1 cellular context compared by ENCODE assay signal in the genomic region with DNA sequence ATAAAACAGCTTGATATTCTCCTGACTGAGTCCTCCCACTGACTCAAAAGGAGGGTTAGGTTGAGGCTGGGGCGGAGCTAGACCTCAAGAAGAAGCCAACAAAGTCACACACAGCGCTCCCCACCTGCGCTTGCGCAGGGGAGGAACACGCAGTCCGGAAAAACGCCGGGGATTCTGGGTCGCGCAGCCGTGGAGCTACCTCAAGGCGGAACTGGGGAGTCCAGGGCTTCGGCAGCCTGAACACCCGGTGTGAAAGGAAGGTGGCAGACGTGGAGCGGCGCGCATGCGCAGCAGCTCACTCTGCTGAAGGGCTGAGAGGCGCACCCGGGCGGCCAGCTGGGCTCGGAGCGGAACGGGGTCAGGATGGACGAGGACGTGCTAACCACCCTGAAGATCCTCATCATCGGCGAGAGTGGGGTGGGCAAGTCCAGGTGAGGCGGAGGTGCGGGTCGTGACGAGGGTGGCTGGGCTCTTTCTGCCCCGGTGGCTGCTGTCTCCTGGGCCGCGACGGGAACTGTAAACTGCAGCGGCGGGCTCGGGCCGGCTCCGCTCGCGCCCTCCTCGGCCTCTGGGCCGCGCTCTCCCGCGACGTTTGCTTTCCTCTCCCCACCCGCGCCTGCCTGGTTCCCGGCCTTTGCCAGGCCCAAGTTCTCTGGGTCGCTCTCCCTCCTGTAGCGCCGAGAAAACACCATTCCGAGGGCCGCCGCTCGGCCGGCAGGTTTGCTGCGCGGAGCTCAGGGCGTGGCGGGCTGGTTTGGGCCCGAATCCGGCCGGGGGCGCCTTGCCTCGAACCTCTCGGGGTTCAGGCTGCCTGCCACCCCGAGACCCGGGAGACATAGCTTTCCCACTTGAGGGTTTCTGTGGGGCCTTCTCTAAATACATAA.
TF ChIP-seq lines count a peak whose summit lies in the region.

A gene (plus strand): TSS at position 298 of the 884 bp plus-strand sequence. CDS start 66 bp downstream, at position 364.

TF ChIP-seq in K562, 482 proteins besides CTCF, POLR2A, EP300 and RAD21 (continued from another document and continues in another):
- TF ChIP-seq, protein P1, sequence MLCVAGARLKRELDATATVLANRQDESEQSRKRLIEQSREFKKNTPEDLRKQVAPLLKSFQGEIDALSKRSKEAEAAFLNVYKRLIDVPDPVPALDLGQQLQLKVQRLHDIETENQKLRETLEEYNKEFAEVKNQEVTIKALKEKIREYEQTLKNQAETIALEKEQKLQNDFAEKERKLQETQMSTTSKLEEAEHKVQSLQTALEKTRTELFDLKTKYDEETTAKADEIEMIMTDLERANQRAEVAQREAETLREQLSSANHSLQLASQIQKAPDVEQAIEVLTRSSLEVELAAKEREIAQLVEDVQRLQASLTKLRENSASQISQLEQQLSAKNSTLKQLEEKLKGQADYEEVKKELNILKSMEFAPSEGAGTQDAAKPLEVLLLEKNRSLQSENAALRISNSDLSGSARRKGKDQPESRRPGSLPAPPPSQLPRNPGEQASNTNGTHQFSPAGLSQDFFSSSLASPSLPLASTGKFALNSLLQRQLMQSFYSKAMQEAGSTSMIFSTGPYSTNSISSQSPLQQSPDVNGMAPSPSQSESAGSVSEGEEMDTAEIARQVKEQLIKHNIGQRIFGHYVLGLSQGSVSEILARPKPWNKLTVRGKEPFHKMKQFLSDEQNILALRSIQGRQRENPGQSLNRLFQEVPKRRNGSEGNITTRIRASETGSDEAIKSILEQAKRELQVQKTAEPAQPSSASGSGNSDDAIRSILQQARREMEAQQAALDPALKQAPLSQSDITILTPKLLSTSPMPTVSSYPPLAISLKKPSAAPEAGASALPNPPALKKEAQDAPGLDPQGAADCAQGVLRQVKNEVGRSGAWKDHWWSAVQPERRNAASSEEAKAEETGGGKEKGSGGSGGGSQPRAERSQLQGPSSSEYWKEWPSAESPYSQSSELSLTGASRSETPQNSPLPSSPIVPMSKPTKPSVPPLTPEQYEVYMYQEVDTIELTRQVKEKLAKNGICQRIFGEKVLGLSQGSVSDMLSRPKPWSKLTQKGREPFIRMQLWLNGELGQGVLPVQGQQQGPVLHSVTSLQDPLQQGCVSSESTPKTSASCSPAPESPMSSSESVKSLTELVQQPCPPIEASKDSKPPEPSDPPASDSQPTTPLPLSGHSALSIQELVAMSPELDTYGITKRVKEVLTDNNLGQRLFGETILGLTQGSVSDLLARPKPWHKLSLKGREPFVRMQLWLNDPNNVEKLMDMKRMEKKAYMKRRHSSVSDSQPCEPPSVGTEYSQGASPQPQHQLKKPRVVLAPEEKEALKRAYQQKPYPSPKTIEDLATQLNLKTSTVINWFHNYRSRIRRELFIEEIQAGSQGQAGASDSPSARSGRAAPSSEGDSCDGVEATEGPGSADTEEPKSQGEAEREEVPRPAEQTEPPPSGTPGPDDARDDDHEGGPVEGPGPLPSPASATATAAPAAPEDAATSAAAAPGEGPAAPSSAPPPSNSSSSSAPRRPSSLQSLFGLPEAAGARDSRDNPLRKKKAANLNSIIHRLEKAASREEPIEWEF (CRISPR knock-in tag; IDR thresholded peaks at IDR 0.05), result no peak
- peak; percentile 76 for TF ChIP-seq ETV1 (tag; conservative IDR thresholded peaks at IDR 0.05; ENCODE audit: low read depth)
- no peak for TF ChIP-seq MIER1 (IDR thresholded peaks at IDR 0.05; ENCODE audit: low read depth)
- TF ChIP-seq ZZZ3 (IDR thresholded peaks at IDR 0.05), result no peak
- no peak for TF ChIP-seq ZNF764 (CRISPR knock-in tag; IDR thresholded peaks at IDR 0.05; ENCODE audit: low read depth)
- TF ChIP-seq, protein P2, sequence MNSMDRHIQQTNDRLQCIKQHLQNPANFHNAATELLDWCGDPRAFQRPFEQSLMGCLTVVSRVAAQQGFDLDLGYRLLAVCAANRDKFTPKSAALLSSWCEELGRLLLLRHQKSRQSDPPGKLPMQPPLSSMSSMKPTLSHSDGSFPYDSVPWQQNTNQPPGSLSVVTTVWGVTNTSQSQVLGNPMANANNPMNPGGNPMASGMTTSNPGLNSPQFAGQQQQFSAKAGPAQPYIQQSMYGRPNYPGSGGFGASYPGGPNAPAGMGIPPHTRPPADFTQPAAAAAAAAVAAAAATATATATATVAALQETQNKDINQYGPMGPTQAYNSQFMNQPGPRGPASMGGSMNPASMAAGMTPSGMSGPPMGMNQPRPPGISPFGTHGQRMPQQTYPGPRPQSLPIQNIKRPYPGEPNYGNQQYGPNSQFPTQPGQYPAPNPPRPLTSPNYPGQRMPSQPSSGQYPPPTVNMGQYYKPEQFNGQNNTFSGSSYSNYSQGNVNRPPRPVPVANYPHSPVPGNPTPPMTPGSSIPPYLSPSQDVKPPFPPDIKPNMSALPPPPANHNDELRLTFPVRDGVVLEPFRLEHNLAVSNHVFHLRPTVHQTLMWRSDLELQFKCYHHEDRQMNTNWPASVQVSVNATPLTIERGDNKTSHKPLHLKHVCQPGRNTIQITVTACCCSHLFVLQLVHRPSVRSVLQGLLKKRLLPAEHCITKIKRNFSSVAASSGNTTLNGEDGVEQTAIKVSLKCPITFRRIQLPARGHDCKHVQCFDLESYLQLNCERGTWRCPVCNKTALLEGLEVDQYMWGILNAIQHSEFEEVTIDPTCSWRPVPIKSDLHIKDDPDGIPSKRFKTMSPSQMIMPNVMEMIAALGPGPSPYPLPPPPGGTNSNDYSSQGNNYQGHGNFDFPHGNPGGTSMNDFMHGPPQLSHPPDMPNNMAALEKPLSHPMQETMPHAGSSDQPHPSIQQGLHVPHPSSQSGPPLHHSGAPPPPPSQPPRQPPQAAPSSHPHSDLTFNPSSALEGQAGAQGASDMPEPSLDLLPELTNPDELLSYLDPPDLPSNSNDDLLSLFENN (IDR thresholded peaks at IDR 0.05; ENCODE audit: low read depth in 2 of 2, low read length in 2 of 2), result peak in 1 of 2 experiments; percentile 19; a peak in 1 of 4 replicates
- TF ChIP-seq, protein P3, sequence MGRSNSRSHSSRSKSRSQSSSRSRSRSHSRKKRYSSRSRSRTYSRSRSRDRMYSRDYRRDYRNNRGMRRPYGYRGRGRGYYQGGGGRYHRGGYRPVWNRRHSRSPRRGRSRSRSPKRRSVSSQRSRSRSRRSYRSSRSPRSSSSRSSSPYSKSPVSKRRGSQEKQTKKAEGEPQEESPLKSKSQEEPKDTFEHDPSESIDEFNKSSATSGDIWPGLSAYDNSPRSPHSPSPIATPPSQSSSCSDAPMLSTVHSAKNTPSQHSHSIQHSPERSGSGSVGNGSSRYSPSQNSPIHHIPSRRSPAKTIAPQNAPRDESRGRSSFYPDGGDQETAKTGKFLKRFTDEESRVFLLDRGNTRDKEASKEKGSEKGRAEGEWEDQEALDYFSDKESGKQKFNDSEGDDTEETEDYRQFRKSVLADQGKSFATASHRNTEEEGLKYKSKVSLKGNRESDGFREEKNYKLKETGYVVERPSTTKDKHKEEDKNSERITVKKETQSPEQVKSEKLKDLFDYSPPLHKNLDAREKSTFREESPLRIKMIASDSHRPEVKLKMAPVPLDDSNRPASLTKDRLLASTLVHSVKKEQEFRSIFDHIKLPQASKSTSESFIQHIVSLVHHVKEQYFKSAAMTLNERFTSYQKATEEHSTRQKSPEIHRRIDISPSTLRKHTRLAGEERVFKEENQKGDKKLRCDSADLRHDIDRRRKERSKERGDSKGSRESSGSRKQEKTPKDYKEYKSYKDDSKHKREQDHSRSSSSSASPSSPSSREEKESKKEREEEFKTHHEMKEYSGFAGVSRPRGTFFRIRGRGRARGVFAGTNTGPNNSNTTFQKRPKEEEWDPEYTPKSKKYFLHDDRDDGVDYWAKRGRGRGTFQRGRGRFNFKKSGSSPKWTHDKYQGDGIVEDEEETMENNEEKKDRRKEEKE (IDR thresholded peaks at IDR 0.05; ENCODE audit: borderline replicate concordance in 1 of 2, control insufficient read depth in 1 of 2, low read depth in 2 of 2, low read length in 1 of 2), result peak in 1 of 2 experiments; percentile 94; a peak in 2 of 4 replicates
- no peak for TF ChIP-seq ASH1L (IDR thresholded peaks at IDR 0.05; ENCODE audit: borderline replicate concordance, low read depth, partially characterized antibody)
- TF ChIP-seq, protein P4, sequence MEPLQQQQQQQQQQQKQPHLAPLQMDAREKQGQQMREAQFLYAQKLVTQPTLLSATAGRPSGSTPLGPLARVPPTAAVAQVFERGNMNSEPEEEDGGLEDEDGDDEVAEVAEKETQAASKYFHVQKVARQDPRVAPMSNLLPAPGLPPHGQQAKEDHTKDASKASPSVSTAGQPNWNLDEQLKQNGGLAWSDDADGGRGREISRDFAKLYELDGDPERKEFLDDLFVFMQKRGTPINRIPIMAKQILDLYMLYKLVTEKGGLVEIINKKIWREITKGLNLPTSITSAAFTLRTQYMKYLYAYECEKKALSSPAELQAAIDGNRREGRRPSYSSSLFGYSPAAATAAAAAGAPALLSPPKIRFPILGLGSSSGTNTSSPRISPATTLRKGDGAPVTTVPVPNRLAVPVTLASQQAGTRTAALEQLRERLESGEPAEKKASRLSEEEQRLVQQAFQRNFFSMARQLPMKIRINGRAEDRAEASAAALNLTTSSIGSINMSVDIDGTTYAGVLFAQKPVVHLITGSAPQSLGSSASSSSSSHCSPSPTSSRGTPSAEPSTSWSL (CRISPR knock-in tag; IDR thresholded peaks at IDR 0.05; ENCODE audit: borderline replicate concordance), result no peak
- no peak; the same call in 1 of the 2 replicates for TF ChIP-seq MAFG (tag; conservative IDR thresholded peaks at IDR 0.05)
- peak in 1 of 2 experiments; percentile 37; a peak in 1 of 4 replicates for TF ChIP-seq RCOR1 (IDR thresholded peaks at IDR 0.05; ENCODE audit: borderline replicate concordance in 1 of 2, low read depth in 2 of 2, low read length in 2 of 2)
- TF ChIP-seq ILF3 (IDR thresholded peaks at IDR 0.05; ENCODE audit: borderline replicate concordance), result no peak; the same call in 1 of the 2 replicates
- peak; percentile 62; the same call in 1 of the 2 replicates for TF ChIP-seq ZKSCAN1 (IDR thresholded peaks at IDR 0.05; ENCODE audit: low read depth, low read length)
- peak; percentile 0; the same call in 1 of the 2 replicates for TF ChIP-seq MAFK (IDR thresholded peaks at IDR 0.05; ENCODE audit: low read length)
- no peak for TF ChIP-seq MCM5 (IDR thresholded peaks at IDR 0.05; ENCODE audit: low read depth)
- no peak for TF ChIP-seq ZNF707 (CRISPR knock-in tag; conservative IDR thresholded peaks at IDR 0.05)
- TF ChIP-seq, protein P5, sequence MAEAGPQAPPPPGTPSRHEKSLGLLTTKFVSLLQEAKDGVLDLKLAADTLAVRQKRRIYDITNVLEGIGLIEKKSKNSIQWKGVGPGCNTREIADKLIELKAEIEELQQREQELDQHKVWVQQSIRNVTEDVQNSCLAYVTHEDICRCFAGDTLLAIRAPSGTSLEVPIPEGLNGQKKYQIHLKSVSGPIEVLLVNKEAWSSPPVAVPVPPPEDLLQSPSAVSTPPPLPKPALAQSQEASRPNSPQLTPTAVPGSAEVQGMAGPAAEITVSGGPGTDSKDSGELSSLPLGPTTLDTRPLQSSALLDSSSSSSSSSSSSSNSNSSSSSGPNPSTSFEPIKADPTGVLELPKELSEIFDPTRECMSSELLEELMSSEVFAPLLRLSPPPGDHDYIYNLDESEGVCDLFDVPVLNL (CRISPR knock-in tag; IDR thresholded peaks at IDR 0.05; ENCODE audit: low read depth), result 0 out of 2 replicates have a peak, but pooled peaks have one; percentile 19
- no peak for TF ChIP-seq ZNF124 (CRISPR knock-in tag; IDR thresholded peaks at IDR 0.05)
- no peak for TF ChIP-seq RNF2 (IDR thresholded peaks at IDR 0.05)
- TF ChIP-seq HEY1 (CRISPR knock-in tag; IDR thresholded peaks at IDR 0.05; ENCODE audit: borderline replicate concordance), result no peak
- TF ChIP-seq RBM22 (IDR thresholded peaks at IDR 0.05; ENCODE audit: low read depth, low read length, poor library complexity, severe bottlenecking), result no peak
- no peak for TF ChIP-seq MCM2 (IDR thresholded peaks at IDR 0.05; ENCODE audit: low read depth)
- TF ChIP-seq SMARCA4 (IDR thresholded peaks at IDR 0.05), result 0 out of 2 replicates have a peak, but pooled peaks have one; percentile 1
- no peak for TF ChIP-seq DDX20 (tag; IDR thresholded peaks at IDR 0.05; ENCODE audit: low read depth)
- peak; percentile 82; the same call in 1 of the 2 replicates for TF ChIP-seq TGIF2 (CRISPR knock-in tag; IDR thresholded peaks at IDR 0.05)
- no peak for TF ChIP-seq RFX1 (IDR thresholded peaks at IDR 0.05)
- TF ChIP-seq, protein P6, sequence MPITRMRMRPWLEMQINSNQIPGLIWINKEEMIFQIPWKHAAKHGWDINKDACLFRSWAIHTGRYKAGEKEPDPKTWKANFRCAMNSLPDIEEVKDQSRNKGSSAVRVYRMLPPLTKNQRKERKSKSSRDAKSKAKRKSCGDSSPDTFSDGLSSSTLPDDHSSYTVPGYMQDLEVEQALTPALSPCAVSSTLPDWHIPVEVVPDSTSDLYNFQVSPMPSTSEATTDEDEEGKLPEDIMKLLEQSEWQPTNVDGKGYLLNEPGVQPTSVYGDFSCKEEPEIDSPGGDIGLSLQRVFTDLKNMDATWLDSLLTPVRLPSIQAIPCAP (CRISPR knock-in tag; IDR thresholded peaks at IDR 0.05; ENCODE audit: borderline replicate concordance), result no peak
- TF ChIP-seq THRAP3 (IDR thresholded peaks at IDR 0.05; ENCODE audit: borderline replicate concordance), result no peak
- TF ChIP-seq EZH2 (IDR thresholded peaks at IDR 0.05; ENCODE audit: borderline replicate concordance, low read depth, low read length), result no peak
- no peak for TF ChIP-seq CBFA2T3 (IDR thresholded peaks at IDR 0.05)
- TF ChIP-seq POU5F1 (IDR thresholded peaks at IDR 0.05; ENCODE audit: borderline replicate concordance, low read depth, low read length, partially characterized antibody), result peak; percentile 84
- no peak for TF ChIP-seq NFE2L1 (tag; IDR thresholded peaks at IDR 0.05; ENCODE audit: borderline replicate concordance, low read depth)
- TF ChIP-seq ZNF146 (CRISPR knock-in tag; IDR thresholded peaks at IDR 0.05; ENCODE audit: unreplicated experiment), result no peak
- TF ChIP-seq ZNF143 (CRISPR knock-in tag; IDR thresholded peaks at IDR 0.05), result peak; percentile 82
- no peak for TF ChIP-seq ZNF174 (CRISPR knock-in tag; IDR thresholded peaks at IDR 0.05)
- TF ChIP-seq, protein P7, sequence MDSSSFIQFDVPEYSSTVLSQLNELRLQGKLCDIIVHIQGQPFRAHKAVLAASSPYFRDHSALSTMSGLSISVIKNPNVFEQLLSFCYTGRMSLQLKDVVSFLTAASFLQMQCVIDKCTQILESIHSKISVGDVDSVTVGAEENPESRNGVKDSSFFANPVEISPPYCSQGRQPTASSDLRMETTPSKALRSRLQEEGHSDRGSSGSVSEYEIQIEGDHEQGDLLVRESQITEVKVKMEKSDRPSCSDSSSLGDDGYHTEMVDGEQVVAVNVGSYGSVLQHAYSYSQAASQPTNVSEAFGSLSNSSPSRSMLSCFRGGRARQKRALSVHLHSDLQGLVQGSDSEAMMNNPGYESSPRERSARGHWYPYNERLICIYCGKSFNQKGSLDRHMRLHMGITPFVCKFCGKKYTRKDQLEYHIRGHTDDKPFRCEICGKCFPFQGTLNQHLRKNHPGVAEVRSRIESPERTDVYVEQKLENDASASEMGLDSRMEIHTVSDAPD (CRISPR knock-in tag; IDR thresholded peaks at IDR 0.05), result no peak
